8 cellular contexts compared by ENCODE assay signal in the genomic region with DNA sequence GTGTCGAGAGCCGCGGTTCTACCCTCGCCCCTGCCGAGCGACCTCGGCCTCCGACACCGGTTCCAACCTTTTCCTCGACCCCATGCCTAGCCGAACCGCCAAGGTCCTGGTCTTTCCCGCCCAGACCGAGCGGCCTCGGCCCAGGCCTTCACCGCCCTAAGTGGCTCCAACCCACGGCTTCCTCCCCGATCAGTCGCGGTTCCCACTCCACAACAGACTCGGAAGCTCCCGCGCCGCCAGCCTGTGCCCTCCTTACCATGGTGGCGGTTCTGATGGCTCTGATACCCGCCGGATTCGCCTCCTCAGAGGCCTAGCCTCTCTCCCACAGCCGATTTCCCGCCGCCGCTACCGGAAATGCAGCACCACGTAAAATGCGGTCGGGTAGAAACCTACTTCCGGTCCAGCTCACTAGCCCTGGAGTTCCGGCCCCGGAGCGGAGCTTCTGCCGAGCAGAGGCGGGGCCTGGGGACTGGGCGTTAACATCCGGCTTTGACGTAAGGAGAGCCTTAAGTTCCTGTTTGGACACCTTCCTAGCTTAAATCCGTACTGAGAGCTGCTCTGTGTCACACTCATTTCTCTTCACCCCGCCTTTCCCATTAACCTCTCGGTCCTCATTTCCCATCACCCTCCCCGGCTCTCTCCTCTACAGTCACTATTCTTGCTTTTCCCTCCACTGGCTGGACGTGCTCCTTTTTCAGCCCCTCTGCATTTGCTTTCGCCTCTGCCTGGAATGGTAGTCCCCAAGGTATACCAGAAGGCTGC. TPM values are rescaled to one million over a fixed set of nuclear protein-coding genes. Genes with fewer than 3 reads are reported as not detected.
DNase-seq lines count a peak whose midpoint lies in the region; ATAC-seq lines count a peak whose summit lies in the region.

TSS of gene SNRPB (minus strand) at position 358 of the 762 bp plus-strand sequence. CDS start at position 259, 99 bp downstream.

- H3K4me3 ChIP-seq in BLaER1 treated with 17β-estradiol and CSF1 and Interleukin-3, amounts not matched to agents 10 nM and 100 nM = peak within 1 kb of the TSS; percentile 80 to 95 (median 86)

- peak within 1 kb of the TSS; percentile 97 for H3K4me3 Mint-ChIP-seq in dendritic cell treated with granulocyte-macrophage colony-stimulating factor and Interleukin-4, amounts not matched to agents 40 ng/mL and 50 ng/mL, for 4 days

- peaks cover 35 to 67% (median 46%) of the 10 kb centered on the region in 11 experiments for H3K36me3 ChIP-seq in BLaER1 treated with 17β-estradiol and CSF1 and Interleukin-3, amounts not matched to agents 10 nM and 100 nM

- H3K4me2 ChIP-seq in BLaER1 treated with 17β-estradiol and CSF1 and Interleukin-3, amounts not matched to agents 10 nM and 100 nM = peak within 1 kb of the TSS; percentile 84 to 98 (median 95)

- DNase-seq in NCI-H748 (lab: John Stamatoyannopoulos, UW; ENCODE audit: unreplicated experiment) (peak; percentile 100), left lobe of liver (ENCODE audit: low spot score) (peak; percentile 97)
- DNase-seq in activated CD4-positive, alpha-beta T cell treated with anti-CD3 and anti-CD28 coated beads, Interleukin-2, amount 50 U/mL, for 1 hour = peak; percentile 95
- peak; percentile 95 for DNase-seq in stimulated activated CD4-positive, alpha-beta T cell treated with anti-CD3 and anti-CD28 coated beads, Interleukin-2, amount 100 ng/mL, for 4 hours (ENCODE audit: low read depth)

- peak within 1 kb of the TSS; percentile 91 to 100 (median 98) for H3K9ac ChIP-seq in BLaER1 treated with 17β-estradiol and CSF1 and Interleukin-3, amounts not matched to agents 10 nM and 100 nM

- peak; percentile 97 for ATAC-seq in GM19351 (IDR thresholded peaks at IDR 0.05; ENCODE audit: unreplicated experiment)
- ATAC-seq in HG03521 (IDR thresholded peaks at IDR 0.05; ENCODE audit: unreplicated experiment) = peak; percentile 94
- peak; percentile 97 for ATAC-seq in left lobe of liver

- H4K20me1 ChIP-seq in BLaER1 treated with 17β-estradiol and CSF1 and Interleukin-3, amounts not matched to agents 10 nM and 100 nM = peaks cover 43 to 48% (median 44%) of the 10 kb centered on the region in 11 experiments

- H3K4me1 ChIP-seq in BLaER1 treated with 17β-estradiol and CSF1 and Interleukin-3, amounts not matched to agents 10 nM and 100 nM = peaks cover 29 to 45% (median 34%) of the 10 kb centered on the region in 10 experiments

- H3K9me3 Mint-ChIP-seq in dendritic cell treated with granulocyte-macrophage colony-stimulating factor and Interleukin-4, amounts not matched to agents 40 ng/mL and 50 ng/mL, for 4 days = no peaks in the 10 kb centered on the region

- peak within 1 kb of the TSS; percentile 89 to 100 (median 99) for H3K27ac ChIP-seq in BLaER1 treated with 17β-estradiol and CSF1 and Interleukin-3, amounts not matched to agents 10 nM and 100 nM

- peaks cover 41% of the 10 kb centered on the region for H3K4me1 Mint-ChIP-seq in dendritic cell treated with granulocyte-macrophage colony-stimulating factor and Interleukin-4, amounts not matched to agents 40 ng/mL and 50 ng/mL, for 4 days (ENCODE audit: low read depth)

- peaks cover 44% of the 10 kb centered on the region for H3K36me3 Mint-ChIP-seq in dendritic cell treated with granulocyte-macrophage colony-stimulating factor and Interleukin-4, amounts not matched to agents 40 ng/mL and 50 ng/mL, for 4 days (ENCODE audit: low read depth)

- intact Hi-C loops in dendritic cell treated with granulocyte-macrophage colony-stimulating factor and Interleukin-4, amounts not matched to agents 40 ng/mL and 50 ng/mL, for 4 days (cut with micrococcal nuclease) = loop anchor here (1.0 to 2.0 kb wide), 2 partner anchors 39 to 54 kb away; no protein-coding TSS in a partner anchor

- no peaks in the 10 kb centered on the region for H3K9me3 ChIP-seq in BLaER1 treated with 17β-estradiol and CSF1 and Interleukin-3, amounts not matched to agents 10 nM and 100 nM (replicated peaks in 1 of 11)

- H3K27me3 ChIP-seq in BLaER1 treated with 17β-estradiol and CSF1 and Interleukin-3, amounts not matched to agents 10 nM and 100 nM = no peaks in the 10 kb centered on the region

- no peaks in the 10 kb centered on the region for H3K27me3 Mint-ChIP-seq in dendritic cell treated with granulocyte-macrophage colony-stimulating factor and Interleukin-4, amounts not matched to agents 40 ng/mL and 50 ng/mL, for 4 days

- H3K27ac Mint-ChIP-seq in dendritic cell treated with granulocyte-macrophage colony-stimulating factor and Interleukin-4, amounts not matched to agents 40 ng/mL and 50 ng/mL, for 4 days = peak within 1 kb of the TSS; percentile 98

RNA-seq across cellular contexts. Expression of gene SNRPB, which starts in this region (rescaled TPM):
- 30.0 TPM for total RNA-seq in left lobe of liver

Comparison
In these comparisons a context has a peak if more than half of its experiments do, and no peak if none do; other contexts are left out.
1. Peak in every context shown above with its lines: DNase-seq, ATAC-seq, H3K4me3 ChIP-seq and H3K27ac ChIP-seq.